ENCODE assay signal across 8 cellular contexts in the genomic region with DNA sequence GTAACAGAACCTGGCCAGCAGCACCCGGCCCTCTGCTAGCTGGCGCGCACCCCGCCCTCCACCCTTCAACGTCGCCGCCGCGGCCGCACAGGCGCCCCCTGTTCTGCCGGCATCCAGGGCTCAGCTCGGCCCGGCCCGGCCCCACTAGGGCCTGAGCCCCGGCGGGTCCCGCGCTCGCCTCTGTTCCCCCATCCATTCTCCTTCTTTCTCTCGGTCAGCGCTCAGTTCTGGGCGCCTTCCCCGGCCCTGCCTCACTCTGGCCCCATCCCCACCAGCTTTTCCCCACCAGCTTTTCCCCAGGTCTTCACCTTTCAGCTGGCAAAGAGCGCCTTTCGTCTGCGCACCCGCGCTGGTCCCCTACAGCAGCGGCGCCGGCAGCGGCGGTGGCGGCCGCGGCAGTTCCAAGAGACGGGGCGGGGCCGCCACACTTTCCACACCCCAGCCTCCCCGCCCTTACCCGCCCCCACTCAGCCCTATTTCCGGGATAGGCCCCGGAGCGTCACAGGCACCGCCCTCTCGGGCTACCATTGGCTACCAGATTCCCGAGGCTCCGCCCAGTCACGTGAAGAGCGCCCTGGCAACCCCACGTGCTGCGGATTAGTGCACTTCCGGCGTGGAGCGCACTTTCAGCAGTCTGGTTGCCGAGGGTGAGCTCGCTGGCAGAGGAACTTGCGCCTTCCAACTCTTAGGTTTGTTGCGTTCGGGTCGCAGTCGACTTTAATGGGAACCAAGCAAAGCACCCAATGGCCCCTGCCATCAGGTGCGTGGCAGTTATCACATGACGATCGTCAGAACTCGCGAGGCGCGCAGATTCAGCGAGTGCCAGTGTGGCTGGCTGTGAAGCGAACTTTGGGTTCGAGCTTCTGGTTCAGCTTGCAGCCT. TPM values are rescaled to one million over a fixed set of nuclear protein-coding genes. Genes with fewer than 3 reads are reported as not detected.
DNase-seq lines count a peak whose midpoint lies in the region; ATAC-seq and TF ChIP-seq lines count a peak whose summit lies in the region.

A gene (minus strand): TSS at position 403 of the 882 bp plus-strand sequence. CDS start 831 bp downstream, outside the sequence.

- ATAC-seq in GM19025 (IDR thresholded peaks at IDR 0.05; ENCODE audit: low read depth, unreplicated experiment) (peak; percentile 92), HG03196 (IDR thresholded peaks at IDR 0.05; ENCODE audit: unreplicated experiment) (peak; percentile 84), left colon (peak; percentile 99)

- DNase-seq in AG08395 (ENCODE audit: low spot score): peak; percentile 99
- peak; percentile 91 for DNase-seq in NCI-H345 (lab: John Stamatoyannopoulos, UW)
- peak; percentile 91 for DNase-seq in activated CD4-positive, alpha-beta T cell treated with anti-CD3 and anti-CD28 coated beads for 1 hour
- DNase-seq in choroid plexus epithelial cell (ENCODE audit: low read depth): peak; percentile 98
- DNase-seq in left colon: peak; percentile 95 to 97
- DNase-seq in stimulated activated CD4-positive, alpha-beta T cell treated with anti-CD3 and anti-CD28 coated beads, Interleukin-1b, Interleukin-23, amount 100 ng/mL, for 24 hours (ENCODE audit: low read depth in 4 of 4, low spot score in 1 of 4): peak; percentile 90 to 92 (median 92)

- intact Hi-C loops in left colon (cut with DNase I, micrococcal nuclease): no loop called here

- no peak for TF ChIP-seq CTCF in choroid plexus epithelial cell (conservative IDR thresholded peaks at IDR 0.05; ENCODE audit: low read depth, low read length)

- H3K4me3 ChIP-seq in choroid plexus epithelial cell (ENCODE audit: low read depth, low read length): peak within 1 kb of the TSS; percentile 80

RNA-seq across cellular contexts. Expression of the gene that starts here (rescaled TPM):
- total RNA-seq in left colon: 1 to 10 TPM; 3.1 to 3.5 TPM

Comparison
In these comparisons a context has a peak if more than half of its experiments do, and no peak if none do; other contexts are left out.
1. Peak in every context shown above with its lines: DNase-seq, ATAC-seq and H3K4me3 ChIP-seq.